30 cellular contexts compared by ENCODE assay signal in the genomic region with DNA sequence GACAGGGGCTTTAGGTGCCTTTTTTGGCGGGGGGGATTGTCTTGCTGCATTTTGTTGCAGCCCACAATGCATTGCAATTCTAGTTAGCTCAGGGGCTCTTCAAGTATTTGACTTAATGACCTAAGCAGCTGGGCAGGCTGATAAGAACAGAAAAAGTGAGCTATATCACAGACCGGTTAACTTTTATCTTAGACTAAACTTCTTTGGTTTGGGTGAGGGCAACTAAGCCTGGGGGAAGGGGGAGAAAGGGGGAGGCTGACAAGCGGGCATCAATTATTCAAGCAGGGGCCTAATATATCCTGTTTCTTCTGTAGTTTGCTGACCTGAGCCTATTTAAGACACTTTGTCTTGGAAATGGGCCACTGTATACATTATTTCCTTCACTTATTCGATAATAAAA.
"Had no signal": no experiment of that assay in that cellular context is flagged by ENCODE, and none has a peak within 500 bp of the region (broad histone marks: within the 10 kb centered on the region; RNA-seq: fewer than 3 reads in every experiment).

No MANE protein-coding gene starts in this region.

- H3K4me3 Mint-ChIP-seq: activated CD4-positive, alpha-beta memory T cell treated with anti-CD3 and anti-CD28 coated beads, Interleukin-2, amount 10 ng/mL, durations not matched to agents 7 days and 5 days; activated CD4-positive, alpha-beta T cell treated with anti-CD3 and anti-CD28 coated beads, Interleukin-2, amount 10 ng/mL, durations not matched to agents 7 days and 5 days; activated naive CD8-positive, alpha-beta T cell; activated T-cell treated with anti-CD3 and anti-CD28 coated beads, Interleukin-2, amount 50 U/mL, for 4 hours; activated T-helper 17 cell treated with anti-CD3 and anti-CD28 coated beads, Interleukin-2, amount 50 U/mL, for 72 hours; central memory CD8-positive, alpha-beta T cell; dendritic cell treated with granulocyte-macrophage colony-stimulating factor and Interleukin-4, amounts not matched to agents 40 ng/mL and 50 ng/mL, for 4 days; endodermal cell; WTC11 had no signal

- H3K9me3 Mint-ChIP-seq: activated CD4-positive, alpha-beta memory T cell treated with anti-CD3 and anti-CD28 coated beads, Interleukin-2, amount 10 ng/mL, durations not matched to agents 7 days and 5 days; activated CD4-positive, alpha-beta T cell treated with anti-CD3 and anti-CD28 coated beads, Interleukin-2, amount 10 ng/mL, durations not matched to agents 7 days and 5 days; activated T-cell treated with anti-CD3 and anti-CD28 coated beads, Interleukin-2, amount 50 U/mL, for 4 hours; activated T-helper 17 cell treated with anti-CD3 and anti-CD28 coated beads, Interleukin-2, amount 50 U/mL, for 72 hours; central memory CD8-positive, alpha-beta T cell; dendritic cell treated with granulocyte-macrophage colony-stimulating factor and Interleukin-4, amounts not matched to agents 40 ng/mL and 50 ng/mL, for 4 days; endodermal cell; WTC11 had no signal

- H3K4me3 ChIP-seq: coronary artery, dorsolateral prefrontal cortex had no signal

- H3K27ac ChIP-seq: brain microvascular endothelial cell, coronary artery, dorsolateral prefrontal cortex, VCaP had no signal

- H3K27ac Mint-ChIP-seq: activated CD4-positive, alpha-beta memory T cell treated with anti-CD3 and anti-CD28 coated beads, Interleukin-2, amount 10 ng/mL, durations not matched to agents 7 days and 5 days; activated CD4-positive, alpha-beta T cell treated with anti-CD3 and anti-CD28 coated beads, Interleukin-2, amount 10 ng/mL, durations not matched to agents 7 days and 5 days; activated naive CD8-positive, alpha-beta T cell; activated T-helper 17 cell treated with anti-CD3 and anti-CD28 coated beads, Interleukin-2, amount 50 U/mL, for 72 hours; dendritic cell treated with granulocyte-macrophage colony-stimulating factor and Interleukin-4, amounts not matched to agents 40 ng/mL and 50 ng/mL, for 4 days; endodermal cell; WTC11 had no signal

- DNase-seq: activated CD4-positive, alpha-beta memory T cell treated with anti-CD3 and anti-CD28 coated beads, Interleukin-2, amount 10 ng/mL, durations not matched to agents 7 days and 5 days; activated CD4-positive, alpha-beta T cell treated with anti-CD3 and anti-CD28 coated beads for 1 hour; activated CD4-positive, alpha-beta T cell treated with anti-CD3 and anti-CD28 coated beads for 4 hours; activated CD4-positive, alpha-beta T cell treated with anti-CD3 and anti-CD28 coated beads, Interleukin-2, amount 10 ng/mL, durations not matched to agents 7 days and 5 days; activated CD4-positive, alpha-beta T cell treated with anti-CD3 and anti-CD28 coated beads, Interleukin-2, amount 50 U/mL, for 4 hours; activated effector memory CD4-positive, alpha-beta T cell treated with Interleukin-2 at 50 U/mL for 16 hours; activated gamma-delta T cell treated with Interleukin-2 at 50 U/mL for 16 hours; activated naive CD4-positive, alpha-beta T cell treated with anti-CD3 and anti-CD28 coated beads, Interleukin-2, amount 50 U/mL, for 16 hours; activated naive CD4-positive, alpha-beta T cell treated with Interleukin-2 at 50 U/mL for 16 hours; activated T-cell treated with anti-CD3 and anti-CD28 coated beads, Interleukin-2, amount 50 U/mL, for 4 hours; amniotic stem cell; anterior cingulate cortex; brain microvascular endothelial cell; dorsolateral prefrontal cortex; effector memory CD4-positive, alpha-beta T cell; endodermal cell; foreskin fibroblast; head of caudate nucleus; T-helper 2 cell had no signal

- H3K4me1 Mint-ChIP-seq: activated CD4-positive, alpha-beta memory T cell treated with anti-CD3 and anti-CD28 coated beads, Interleukin-2, amount 10 ng/mL, durations not matched to agents 7 days and 5 days; activated CD4-positive, alpha-beta T cell treated with anti-CD3 and anti-CD28 coated beads, Interleukin-2, amount 10 ng/mL, durations not matched to agents 7 days and 5 days; activated T-helper 17 cell treated with anti-CD3 and anti-CD28 coated beads, Interleukin-2, amount 50 U/mL, for 72 hours; central memory CD8-positive, alpha-beta T cell had no signal

- H3K27me3 ChIP-seq: brain microvascular endothelial cell, dorsolateral prefrontal cortex had no signal

- H3K36me3 ChIP-seq: brain microvascular endothelial cell had no signal

- H3K36me3 Mint-ChIP-seq: activated naive CD8-positive, alpha-beta T cell; WTC11 had no signal

- FAIRE-seq: astrocyte, bronchial epithelial cell, frontal cortex, TTC549 had no signal

- H3K27me3 Mint-ChIP-seq: dendritic cell treated with granulocyte-macrophage colony-stimulating factor and Interleukin-4, amounts not matched to agents 40 ng/mL and 50 ng/mL, for 4 days had no signal

- ATAC-seq: activated T-cell treated with anti-CD3 and anti-CD28 coated beads, Interleukin-2, amount 50 U/mL, for 4 hours; activated T-helper 17 cell treated with anti-CD3 and anti-CD28 coated beads, Interleukin-2, amount 50 U/mL, for 72 hours; WTC11 had no signal
